ENCODE assay signal across 11 cellular contexts in genomic region chr4:111689214-111689613, GRCh38.
DNase-seq lines count a peak whose midpoint lies in the region; ATAC-seq and TF ChIP-seq lines count a peak whose summit lies in the region.
"Had no signal": no experiment of that assay in that cellular context is flagged by ENCODE, and none has a peak within 500 bp of the region (broad histone marks: within the 10 kb centered on the region; RNA-seq: fewer than 3 reads in every experiment).

No MANE protein-coding gene starts in this region.

- peak; percentile 85 for DNase-seq in AG10803 (ENCODE audit: low read depth)
- DNase-seq in epidermal melanocyte (ENCODE audit: insufficient read length, low spot score): peak; percentile 30
- DNase-seq in DMS53 treated with DMSO at 0.1 percent for 48 hours (lab: John Stamatoyannopoulos, UW; ENCODE audit: unreplicated experiment): no peak
- no peak for DNase-seq in stimulated activated CD4-positive, alpha-beta T cell treated with anti-CD3 and anti-CD28 coated beads, Interleukin-1b, Interleukin-23, amount 100 ng/mL, for 48 hours
- DNase-seq in LoVo (ENCODE audit: low spot score): no peak
- DNase-seq: COR-L47, cortex of kidney had no signal

- no peak for ATAC-seq in GM19035 (IDR thresholded peaks at IDR 0.05; ENCODE audit: unreplicated experiment)

- peaks cover 40% of the 10 kb centered on the region for H3K4me1 ChIP-seq in muscle layer of colon (ENCODE audit: insufficient read depth, low read length)

- H3K9ac ChIP-seq in muscle layer of colon (ENCODE audit: low read length): no peak overlapping the region

- TF ChIP-seq CTCF in AG10803 (conservative IDR thresholded peaks at IDR 0.05; ENCODE audit: low read length): no peak

- no peak for TF ChIP-seq EP300 in Ishikawa (IDR thresholded peaks at IDR 0.05; ENCODE audit: borderline replicate concordance)

- no peaks in the 10 kb centered on the region for H3K36me3 ChIP-seq in muscle layer of colon (ENCODE audit: insufficient read depth, low read length)

- H3K27me3 ChIP-seq in muscle layer of colon (ENCODE audit: control insufficient read depth in 1 of 2, insufficient read depth in 2 of 2, low read length in 2 of 2): no peaks in the 10 kb centered on the region

- H3K27ac ChIP-seq in muscle layer of colon (ENCODE audit: low read depth, low read length): peak overlapping the region; percentile 22
- H3K27ac ChIP-seq: VCaP had no signal

- H3K4me3 ChIP-seq in AG10803 (ENCODE audit: low read length) (no peak overlapping the region), muscle layer of colon (ENCODE audit: low read depth in 1 of 2, low read length in 2 of 2) (no peak overlapping the region)

- H3K9me3 ChIP-seq in muscle layer of colon (ENCODE audit: low read length): no peaks in the 10 kb centered on the region

- no peak for TF ChIP-seq RAD21 in Ishikawa (IDR thresholded peaks at IDR 0.05; ENCODE audit: low read depth)

TF ChIP-seq in Ishikawa, 13 proteins besides CTCF, POLR2A, EP300 and RAD21:
- peak; percentile 91 for TF ChIP-seq CEBPB (IDR thresholded peaks at IDR 0.05)
- TF ChIP-seq FOXM1 (IDR thresholded peaks at IDR 0.05; ENCODE audit: borderline replicate concordance, low read depth): no peak
- no peak for TF ChIP-seq YY1 (IDR thresholded peaks at IDR 0.05; ENCODE audit: low read depth)
- no peak for TF ChIP-seq TAF1 (IDR thresholded peaks at IDR 0.05; ENCODE audit: low read depth)
- TF ChIP-seq ZBTB7A (IDR thresholded peaks at IDR 0.05; ENCODE audit: low read depth): no peak
- TF ChIP-seq CREB1 (IDR thresholded peaks at IDR 0.05; ENCODE audit: low read depth): no peak
- TF ChIP-seq NFIC (IDR thresholded peaks at IDR 0.05): no peak

Comparison
In these comparisons a context has a peak if more than half of its experiments do, and no peak if none do; other contexts are left out.
1. DNase-seq: peak in AG10803 (single experiment) and epidermal melanocyte (single experiment); none in DMS53 treated with DMSO at 0.1 percent for 48 hours (single experiment), stimulated activated CD4-positive, alpha-beta T cell treated with anti-CD3 and anti-CD28 coated beads, Interleukin-1b, Interleukin-23, amount 100 ng/mL, for 48 hours (single experiment) and LoVo (single experiment).